Comparison of ENCODE assay signal across 27 cellular contexts in the genomic region with DNA sequence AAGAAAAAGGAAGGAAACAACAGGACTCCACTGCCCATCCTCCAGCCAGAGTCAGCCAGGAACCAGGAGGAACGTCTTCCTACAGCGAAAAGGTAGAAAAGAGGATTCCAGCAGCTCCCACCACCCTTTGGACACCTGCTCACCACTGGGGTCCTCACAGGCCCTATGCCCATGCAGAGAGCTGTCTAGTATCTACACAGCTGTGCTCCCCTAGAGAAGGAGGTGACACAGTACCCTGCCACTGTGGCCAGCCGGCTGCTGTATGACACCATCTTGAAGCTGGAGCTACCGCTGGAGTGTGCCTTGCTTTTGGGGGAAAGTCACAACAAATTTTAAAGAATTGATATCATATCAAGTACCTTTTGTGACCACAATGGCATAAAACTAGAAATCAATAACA.
"Had no signal": no experiment of that assay in that cellular context is flagged by ENCODE, and none has a peak within 500 bp of the region (broad histone marks: within the 10 kb centered on the region; RNA-seq: fewer than 3 reads in every experiment).

No MANE protein-coding gene starts in this region.

- H3K27ac ChIP-seq: parathyroid adenoma, prostate gland, right atrium auricular region, stomach, thyroid gland had no signal

- H3K36me3 ChIP-seq: prostate gland, right atrium auricular region, stomach, thyroid gland had no signal

- H3K27me3 ChIP-seq: right atrium auricular region, stomach, thyroid gland had no signal

- H3K4me1 ChIP-seq: parathyroid adenoma, prostate gland, right atrium auricular region, stomach had no signal

- ATAC-seq: effector memory CD8-positive, alpha-beta T cell; left colon; left ventricle myocardium superior; mucosa of descending colon; naive thymus-derived CD4-positive, alpha-beta T cell; sciatic nerve; stimulated activated effector memory CD8-positive, alpha-beta T cell treated with anti-CD3 and anti-CD28 coated beads, Interleukin-12 subunit alpha, Interleukin-12 subunit beta, amount 100 ng/mL, for 72 hours had no signal

- H3K27ac Mint-ChIP-seq: effector memory CD8-positive, alpha-beta T cell; immature natural killer cell; memory B cell; mesothelial cell of epicardium; naive thymus-derived CD4-positive, alpha-beta T cell; nephron progenitor cell; stimulated activated effector memory CD8-positive, alpha-beta T cell treated with anti-CD3 and anti-CD28 coated beads, Interleukin-12 subunit alpha, Interleukin-12 subunit beta, amount 100 ng/mL, for 72 hours had no signal

- H3K9me3 ChIP-seq: mucosa of descending colon, prostate gland, right atrium auricular region, stomach, thyroid gland had no signal

- H3K36me3 Mint-ChIP-seq: immature natural killer cell; memory B cell; naive thymus-derived CD4-positive, alpha-beta T cell; stimulated activated effector memory CD8-positive, alpha-beta T cell treated with anti-CD3 and anti-CD28 coated beads, Interleukin-12 subunit alpha, Interleukin-12 subunit beta, amount 100 ng/mL, for 72 hours had no signal

- H3K4me3 Mint-ChIP-seq: effector memory CD8-positive, alpha-beta T cell; immature natural killer cell; memory B cell; mesothelial cell of epicardium; naive thymus-derived CD4-positive, alpha-beta T cell; nephron progenitor cell; stimulated activated effector memory CD8-positive, alpha-beta T cell treated with anti-CD3 and anti-CD28 coated beads, Interleukin-12 subunit alpha, Interleukin-12 subunit beta, amount 100 ng/mL, for 72 hours had no signal

- H3K4me3 ChIP-seq: lung, mucosa of descending colon, prostate gland, right atrium auricular region, stomach, thyroid gland had no signal

- H3K4me1 Mint-ChIP-seq: memory B cell; mesothelial cell of epicardium; stimulated activated effector memory CD8-positive, alpha-beta T cell treated with anti-CD3 and anti-CD28 coated beads, Interleukin-12 subunit alpha, Interleukin-12 subunit beta, amount 100 ng/mL, for 72 hours had no signal

- DNase-seq: central memory CD4-positive, alpha-beta T cell; cortex of kidney; effector memory CD8-positive, alpha-beta T cell; hypothalamus; immature natural killer cell; islet precursor cell; kidney glomerular epithelial cell; left colon; left ventricle myocardium superior; mucosa of descending colon; naive thymus-derived CD4-positive, alpha-beta T cell; nephron progenitor cell; occipital lobe; stimulated activated CD4-positive, alpha-beta T cell treated with anti-CD3 and anti-CD28 coated beads, Interleukin-2, amount 100 ng/mL, for 24 hours; stimulated activated CD4-positive, alpha-beta T cell treated with anti-CD3 and anti-CD28 coated beads, Interleukin-4, amount 100 ng/mL, for 24 hours; stimulated activated naive CD4-positive, alpha-beta T cell treated with Interleukin-2 at 50 U/mL for 16 hours; stomach; trophoblast cell had no signal

- H3K9me3 Mint-ChIP-seq: effector memory CD8-positive, alpha-beta T cell; immature natural killer cell; memory B cell; naive thymus-derived CD4-positive, alpha-beta T cell; stimulated activated effector memory CD8-positive, alpha-beta T cell treated with anti-CD3 and anti-CD28 coated beads, Interleukin-12 subunit alpha, Interleukin-12 subunit beta, amount 100 ng/mL, for 72 hours had no signal
